ENCODE assay signal across 9 cellular contexts in genomic region chr1:182587666-182588438, GRCh38. TPM values are rescaled to one million over a fixed set of nuclear protein-coding genes. Genes with fewer than 3 reads are reported as not detected.
DNase-seq lines count a peak whose midpoint lies in the region; ATAC-seq, FAIRE-seq and TF ChIP-seq lines count a peak whose summit lies in the region.
"Had no signal": no experiment of that assay in that cellular context is flagged by ENCODE, and none has a peak within 500 bp of the region (broad histone marks: within the 10 kb centered on the region; RNA-seq: fewer than 3 reads in every experiment).

No MANE protein-coding gene starts in this region.

- peak overlapping the region; percentile 85 for H3K9ac ChIP-seq in DND-41 (ENCODE audit: low read depth, low read length)

- peak overlapping the region; percentile 72 for H3K4me2 ChIP-seq in DND-41 (ENCODE audit: insufficient read depth, low read length)

- H3K9me3 ChIP-seq in DND-41 (ENCODE audit: insufficient read depth, low read length, severe bottlenecking): no peaks in the 10 kb centered on the region
- H3K9me3 ChIP-seq in KOPT-K1 (ENCODE audit: insufficient read depth, low read length, poor library complexity, severe bottlenecking): no peaks in the 10 kb centered on the region
- H3K9me3 ChIP-seq in effector memory CD4-positive, alpha-beta T cell (ENCODE audit: control insufficient read depth, low read length): no peaks in the 10 kb centered on the region
- H3K9me3 ChIP-seq in pancreas: no peaks in the 10 kb centered on the region
- H3K9me3 ChIP-seq: testis had no signal

- peak overlapping the region; percentile 65 to 76; a peak in 3 of 4 replicates for H3K4me3 ChIP-seq in DND-41 (ENCODE audit: low read depth in 1 of 2, low read length in 2 of 2)
- peak overlapping the region; percentile 82 for H3K4me3 ChIP-seq in effector memory CD4-positive, alpha-beta T cell (ENCODE audit: insufficient read depth, low read depth, low read length, poor library complexity, severe bottlenecking)
- H3K4me3 ChIP-seq in pancreas: peak overlapping the region in 3 of 4 donors; percentile 48 to 59 (median 55)

- no peak for ATAC-seq in DND-41 (ENCODE audit: insufficient read depth, low read depth)
- peak; percentile 26 to 62 (median 42) for ATAC-seq in pancreas

- DNase-seq in DND-41: no peak
- DNase-seq in effector memory CD4-positive, alpha-beta T cell: no peak
- no peak for DNase-seq in pancreas
- DNase-seq in NCI-H187 (lab: John Stamatoyannopoulos, UW): no peak
- no peak for DNase-seq in activated CD4-positive, alpha-beta T cell treated with anti-CD3 and anti-CD28 coated beads for 4 hours
- DNase-seq in NCI-H2081 treated with DMSO at 0.1 percent for 48 hours (lab: John Stamatoyannopoulos, UW): no peak
- DNase-seq in stimulated activated CD4-positive, alpha-beta T cell treated with anti-CD3 and anti-CD28 coated beads, Interleukin-2, amount 100 ng/mL, for 24 hours: no peak

- H3K4me1 ChIP-seq in DND-41 (ENCODE audit: insufficient read depth, low read length): peaks cover 24% of the 10 kb centered on the region
- H3K4me1 ChIP-seq in effector memory CD4-positive, alpha-beta T cell (ENCODE audit: control insufficient read depth, insufficient read depth, low read length, poor library complexity, severe bottlenecking): peaks cover 24% of the 10 kb centered on the region
- peaks cover 0 to 7% (median 5%) of the 10 kb centered on the region in 3 donors for H3K4me1 ChIP-seq in pancreas

- peak overlapping the region; percentile 97 for H2AFZ ChIP-seq in DND-41 (ENCODE audit: low read depth, low read length)

- no peaks in the 10 kb centered on the region for H4K20me1 ChIP-seq in DND-41 (ENCODE audit: insufficient read depth, low read length)

- FAIRE-seq in pancreas (lab: Jason Lieb, UNC): no peak

- TF ChIP-seq CTCF in DND-41 (IDR thresholded peaks at IDR 0.05; ENCODE audit: borderline replicate concordance, extremely low read depth, low read length, poor library complexity, severe bottlenecking) (no peak), pancreas (IDR thresholded peaks at IDR 0.05) (no peak)

- 41 to 42% methylated on average over 3 of the region's 3 CpGs for WGBS in pancreas, 2 donors

- H3K27me3 ChIP-seq in DND-41 (ENCODE audit: insufficient read depth, low read length, poor library complexity) (no peaks in the 10 kb centered on the region), pancreas (no peaks in the 10 kb centered on the region)
- no peaks in the 10 kb centered on the region for H3K27me3 ChIP-seq in effector memory CD4-positive, alpha-beta T cell (replicated peaks; ENCODE audit: control insufficient read depth, insufficient read depth, low read length, poor library complexity, severe bottlenecking)
- H3K27me3 ChIP-seq: testis had no signal

- H3K27ac ChIP-seq in DND-41 (ENCODE audit: low read length) (peak overlapping the region; percentile 98), KOPT-K1 (ENCODE audit: low read depth, low read length, poor library complexity, severe bottlenecking) (peak overlapping the region; percentile 93), pancreas (peak overlapping the region in 1 of 4 donors; percentile 92)
- peak overlapping the region; percentile 97 for H3K27ac ChIP-seq in effector memory CD4-positive, alpha-beta T cell (ENCODE audit: insufficient read depth, low read length, poor library complexity, severe bottlenecking)

- intact Hi-C loops in pancreas (cut with DNase I): loop anchor here in 1 of 3 donors (10.0 kb wide), 1 partner anchor 503 kb away; no protein-coding TSS in a partner anchor

- H3K36me3 ChIP-seq in DND-41 (ENCODE audit: insufficient read depth, low read length) (no peaks in the 10 kb centered on the region), KOPT-K1 (ENCODE audit: insufficient read depth, low read length) (0 out of 2 replicates have a peak, but pooled peaks cover 3% of the 10 kb centered on the region), pancreas (peaks cover 0 to 4% (median 0%) of the 10 kb centered on the region in 3 donors)
- peaks cover 6% of the 10 kb centered on the region for H3K36me3 ChIP-seq in effector memory CD4-positive, alpha-beta T cell (ENCODE audit: control insufficient read depth, insufficient read depth, low read length)

- H3K79me2 ChIP-seq in DND-41 (ENCODE audit: insufficient read depth, low read length): no peaks in the 10 kb centered on the region; the same call in 1 of the 2 replicates

RNA-seq across cellular contexts. Expression of gene RNASEL, which starts 1.2 kb away (rescaled TPM):
- total RNA-seq in pancreas: 1 to 10 TPM; 1.1 to 7.0 (median 2.7) TPM
- 1 to 10 TPM; 1.8 to 2.8 TPM for polyA plus RNA-seq in pancreas

RNA-seq across cellular contexts. Expression of gene RGS16, which starts 16.3 kb away (rescaled TPM):
- 1 to 10 TPM; 1.8 to 4.4 (median 2.7) TPM for total RNA-seq in pancreas
- 10 to 100 TPM in 1 of 2 donors, 1 to 10 TPM in 1; 8.0 to 19.3 TPM for polyA plus RNA-seq in pancreas
